Comparison of ENCODE assay signal across 18 cellular contexts in the genomic region with DNA sequence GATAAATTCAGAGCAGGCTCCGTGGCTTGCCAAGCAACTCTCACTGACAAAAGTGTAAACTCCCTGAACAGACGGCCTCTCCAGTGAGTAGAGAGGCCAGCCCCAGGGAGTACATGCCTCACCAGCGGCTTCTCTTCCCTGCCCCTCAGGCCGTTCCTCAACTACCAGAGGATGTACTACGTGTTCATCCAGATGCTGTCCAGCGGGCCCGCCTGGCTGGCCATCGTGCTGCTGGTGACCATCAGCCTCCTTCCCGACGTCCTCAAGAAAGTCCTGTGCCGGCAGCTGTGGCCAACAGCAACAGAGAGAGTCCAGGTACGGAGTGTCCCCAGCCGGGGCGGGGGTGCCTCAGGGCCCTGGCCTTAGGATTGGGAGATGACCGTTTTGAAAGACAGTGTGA.
"Had no signal": no experiment of that assay in that cellular context is flagged by ENCODE, and none has a peak within 500 bp of the region (broad histone marks: within the 10 kb centered on the region; RNA-seq: fewer than 3 reads in every experiment).

No MANE protein-coding gene starts in this region.

- H3K27ac ChIP-seq: foreskin keratinocyte, parathyroid adenoma, skin epidermis had no signal

- H3K4me1 ChIP-seq: foreskin keratinocyte, parathyroid adenoma had no signal

- H3K27me3 ChIP-seq: foreskin keratinocyte, neutrophil had no signal

- ATAC-seq: foreskin keratinocyte had no signal

- H3K4me3 ChIP-seq: lung, skin epidermis had no signal

- H3K4me3 Mint-ChIP-seq: activated B cell treated with CpG ODN at 0.5 μM for 24 hours; activated naive CD8-positive, alpha-beta T cell treated with anti-CD3 and anti-CD28 coated beads, Interleukin-2, amount 10 ng/mL, durations not matched to agents 7 days and 5 days; brain; stimulated activated naive CD8-positive, alpha-beta T cell treated with anti-CD3 and anti-CD28 coated beads, Interleukin-15, Interleukin-2, amounts not matched to agents 100 ng/mL and 50 ng/mL, for 24 hours; type B pancreatic cell had no signal

- H3K9me3 Mint-ChIP-seq: activated B cell treated with CpG ODN at 0.5 μM for 24 hours; brain; stimulated activated naive CD8-positive, alpha-beta T cell treated with anti-CD3 and anti-CD28 coated beads, Interleukin-15, Interleukin-2, amounts not matched to agents 100 ng/mL and 50 ng/mL, for 24 hours; type B pancreatic cell had no signal

- H3K27ac Mint-ChIP-seq: activated naive CD8-positive, alpha-beta T cell treated with anti-CD3 and anti-CD28 coated beads, Interleukin-2, amount 10 ng/mL, durations not matched to agents 7 days and 5 days; stimulated activated naive CD8-positive, alpha-beta T cell treated with anti-CD3 and anti-CD28 coated beads, Interleukin-15, Interleukin-2, amounts not matched to agents 100 ng/mL and 50 ng/mL, for 24 hours; type B pancreatic cell had no signal

- DNase-seq: activated B cell treated with CpG ODN at 0.5 μM for 24 hours; activated CD4-positive, alpha-beta T cell treated with anti-CD3 and anti-CD28 coated beads, Interleukin-2, amount 50 U/mL, for 1 hour; activated gamma-delta T cell; activated naive CD8-positive, alpha-beta T cell treated with anti-CD3 and anti-CD28 coated beads, Interleukin-2, amount 10 ng/mL, durations not matched to agents 7 days and 5 days; effector memory CD4-positive, alpha-beta T cell; foreskin keratinocyte; midbrain; retina; stimulated activated CD4-positive, alpha-beta T cell treated with anti-CD3 and anti-CD28 coated beads, Interleukin-4, amount 100 ng/mL, for 4 hours; stimulated activated CD8-positive, alpha-beta memory T cell treated with anti-CD3 and anti-CD28 coated beads, Interleukin-4, amount 100 ng/mL, for 48 hours; T-helper 1 cell had no signal

- H3K27me3 Mint-ChIP-seq: activated B cell treated with CpG ODN at 0.5 μM for 24 hours; activated naive CD8-positive, alpha-beta T cell treated with anti-CD3 and anti-CD28 coated beads, Interleukin-2, amount 10 ng/mL, durations not matched to agents 7 days and 5 days; stimulated activated naive CD8-positive, alpha-beta T cell treated with anti-CD3 and anti-CD28 coated beads, Interleukin-15, Interleukin-2, amounts not matched to agents 100 ng/mL and 50 ng/mL, for 24 hours; type B pancreatic cell had no signal

- H3K4me1 Mint-ChIP-seq: brain had no signal

- H3K9me3 ChIP-seq: neutrophil had no signal
